ENCODE assay signal across 14 cellular contexts in genomic region chr2:9681427-9681817, GRCh38. TPM values are rescaled to one million over a fixed set of nuclear protein-coding genes. Genes with fewer than 3 reads are reported as not detected.
DNase-seq lines count a peak whose midpoint lies in the region; ATAC-seq and TF ChIP-seq lines count a peak whose summit lies in the region.
"Had no signal": no experiment of that assay in that cellular context is flagged by ENCODE, and none has a peak within 500 bp of the region (broad histone marks: within the 10 kb centered on the region; RNA-seq: fewer than 3 reads in every experiment).

No MANE protein-coding gene starts in this region.

- H3K9me3 Mint-ChIP-seq in CD4-positive, alpha-beta memory T cell, result peaks cover 0 to 2% (median 0%) of the 10 kb centered on the region in 8 donors
- H3K9me3 Mint-ChIP-seq in activated T-helper 1 cell treated with anti-CD3 and anti-CD28 coated beads, Interleukin-12 subunit alpha, Interleukin-12 subunit beta, Interleukin-2, Interleukin-4 antibody, amounts not matched to agents 30 ng/mL and 10 ng/mL and 1 ng/mL, durations not matched to agents 14 hours and 24 hours and 36 hours, result peaks cover 8% of the 10 kb centered on the region
- no peaks in the 10 kb centered on the region for H3K9me3 Mint-ChIP-seq in memory B cell
- H3K9me3 Mint-ChIP-seq: nephron progenitor cell had no signal

- H3K27me3 Mint-ChIP-seq in CD4-positive, alpha-beta memory T cell, result no peaks in the 10 kb centered on the region
- peaks cover 2% of the 10 kb centered on the region for H3K27me3 Mint-ChIP-seq in activated T-helper 1 cell treated with anti-CD3 and anti-CD28 coated beads, Interleukin-12 subunit alpha, Interleukin-12 subunit beta, Interleukin-2, Interleukin-4 antibody, amounts not matched to agents 30 ng/mL and 10 ng/mL and 1 ng/mL, durations not matched to agents 14 hours and 24 hours and 36 hours (ENCODE audit: insufficient read depth)
- H3K27me3 Mint-ChIP-seq in memory B cell, result no peaks in the 10 kb centered on the region

- no peak overlapping the region for H3K4me3 ChIP-seq in CD4-positive, alpha-beta memory T cell (ENCODE audit: low read length in 2 of 2)
- H3K4me3 ChIP-seq in Jurkat, Clone E6-1 (ENCODE audit: low read length), result no peak overlapping the region
- H3K4me3 ChIP-seq in breast epithelium, result no peak overlapping the region
- H3K4me3 ChIP-seq: MG63, smooth muscle cell, thyroid gland had no signal

- H3K4me1 Mint-ChIP-seq in CD4-positive, alpha-beta memory T cell, result peaks cover 11 to 19% (median 16%) of the 10 kb centered on the region in 4 donors
- peaks cover 17% of the 10 kb centered on the region for H3K4me1 Mint-ChIP-seq in activated T-helper 1 cell treated with anti-CD3 and anti-CD28 coated beads, Interleukin-12 subunit alpha, Interleukin-12 subunit beta, Interleukin-2, Interleukin-4 antibody, amounts not matched to agents 30 ng/mL and 10 ng/mL and 1 ng/mL, durations not matched to agents 14 hours and 24 hours and 36 hours (ENCODE audit: low read depth)
- no peaks in the 10 kb centered on the region for H3K4me1 Mint-ChIP-seq in memory B cell

- TF ChIP-seq POLR2A in breast epithelium (IDR thresholded peaks at IDR 0.05), result no peak

- H3K9me3 ChIP-seq in CD4-positive, alpha-beta memory T cell (ENCODE audit: control insufficient read depth in 1 of 2, low read length in 2 of 2), result no peaks in the 10 kb centered on the region
- H3K9me3 ChIP-seq in breast epithelium, result no peaks in the 10 kb centered on the region
- H3K9me3 ChIP-seq: MG63, thyroid gland had no signal

- no peak for TF ChIP-seq CTCF in breast epithelium (IDR thresholded peaks at IDR 0.05)

- peak overlapping the region; percentile 42 to 94 (median 87) for H3K27ac Mint-ChIP-seq in CD4-positive, alpha-beta memory T cell
- peak overlapping the region; percentile 52 for H3K27ac Mint-ChIP-seq in activated T-helper 1 cell treated with anti-CD3 and anti-CD28 coated beads, Interleukin-12 subunit alpha, Interleukin-12 subunit beta, Interleukin-2, Interleukin-4 antibody, amounts not matched to agents 30 ng/mL and 10 ng/mL and 1 ng/mL, durations not matched to agents 14 hours and 24 hours and 36 hours
- no peak overlapping the region for H3K27ac Mint-ChIP-seq in memory B cell
- H3K27ac Mint-ChIP-seq: nephron progenitor cell had no signal

- H3K36me3 ChIP-seq in CD4-positive, alpha-beta memory T cell (ENCODE audit: insufficient read depth, low read length), result no peaks in the 10 kb centered on the region
- H3K36me3 ChIP-seq in breast epithelium, result no peaks in the 10 kb centered on the region
- H3K36me3 ChIP-seq: MG63, thyroid gland had no signal

- no peaks in the 10 kb centered on the region for H3K36me3 Mint-ChIP-seq in CD4-positive, alpha-beta memory T cell
- no peaks in the 10 kb centered on the region for H3K36me3 Mint-ChIP-seq in activated T-helper 1 cell treated with anti-CD3 and anti-CD28 coated beads, Interleukin-12 subunit alpha, Interleukin-12 subunit beta, Interleukin-2, Interleukin-4 antibody, amounts not matched to agents 30 ng/mL and 10 ng/mL and 1 ng/mL, durations not matched to agents 14 hours and 24 hours and 36 hours (ENCODE audit: low read depth)
- H3K36me3 Mint-ChIP-seq in memory B cell, result peaks cover 1% of the 10 kb centered on the region

- H3K4me1 ChIP-seq in CD4-positive, alpha-beta memory T cell (ENCODE audit: insufficient read depth, low read length), result peaks cover 16% of the 10 kb centered on the region
- H3K4me1 ChIP-seq in breast epithelium, result no peaks in the 10 kb centered on the region
- H3K4me1 ChIP-seq: thyroid gland had no signal

- POLR2A ChIA-PET in CD4-positive, alpha-beta memory T cell (lab: Charles Lee; ENCODE audit: partially characterized antibody), result interaction anchor here (0.8 to 2.0 kb wide), 6 partner anchors 22 to 1423 kb away, joined by 3 to 11 read pairs (median 4); partner anchors contain the start of gene YWHAQ

- H3K27me3 ChIP-seq in CD4-positive, alpha-beta memory T cell (ENCODE audit: insufficient read depth, low read length), result no peaks in the 10 kb centered on the region
- H3K27me3 ChIP-seq in breast epithelium, result no peaks in the 10 kb centered on the region
- H3K27me3 ChIP-seq: MG63, thyroid gland had no signal

- peak; percentile 45 for ATAC-seq in memory B cell (ENCODE audit: low read depth)

- intact Hi-C loops in CD4-positive, alpha-beta memory T cell (cut with micrococcal nuclease), result no loop called here
- intact Hi-C loops in activated T-helper 1 cell treated with anti-CD3 and anti-CD28 coated beads, Interleukin-12 subunit alpha, Interleukin-12 subunit beta, Interleukin-2, Interleukin-4 antibody, amounts not matched to agents 30 ng/mL and 10 ng/mL and 1 ng/mL, durations not matched to agents 14 hours and 24 hours and 36 hours (cut with micrococcal nuclease), result loop anchor here (2.0 kb wide), 1 partner anchor 25 kb away; no protein-coding TSS in a partner anchor
- intact Hi-C loops in breast epithelium (cut with DNase I; ENCODE audit: low total_unique reads), result no loop called here

- H3K27ac ChIP-seq in CD4-positive, alpha-beta memory T cell (ENCODE audit: low read depth, low read length), result peak overlapping the region; percentile 44
- H3K27ac ChIP-seq in breast epithelium, result no peak overlapping the region
- H3K27ac ChIP-seq: thyroid gland had no signal

- CTCF ChIA-PET in CD4-positive, alpha-beta memory T cell (lab: Charles Lee; ENCODE audit: partially characterized antibody), result interaction anchor here (0.7 to 1.3 kb wide), 4 partner anchors 9 to 55 kb away, joined by 3 to 4 read pairs (median 4); no protein-coding TSS in a partner anchor

- DNase-seq in CD4-positive, alpha-beta memory T cell, result peak; percentile 61 to 70 (median 66)
- DNase-seq in Jurkat, Clone E6-1 (ENCODE audit: low read depth, low spot score), result peak; percentile 45
- peak; percentile 38 for DNase-seq in activated T-helper 1 cell treated with anti-CD3 and anti-CD28 coated beads, Interleukin-12 subunit alpha, Interleukin-12 subunit beta, Interleukin-2, Interleukin-4 antibody, amounts not matched to agents 30 ng/mL and 10 ng/mL and 1 ng/mL, durations not matched to agents 14 hours and 24 hours and 36 hours (ENCODE audit: low spot score)
- DNase-seq in memory B cell (ENCODE audit: low spot score in 2 of 2), result no peak
- no peak for DNase-seq in HCEC 1CT
- no peak for DNase-seq in retina
- no peak for DNase-seq in breast epithelium (ENCODE audit: low spot score in 2 of 2)
- DNase-seq: DMS 273 treated with DMSO at 0.1 percent for 48 hours, left cardiac atrium, MG63, NCI-H2227 treated with DMSO at 0.1 percent for 48 hours, nephron progenitor cell, thyroid gland had no signal

- peak overlapping the region in 7 of 8 donors; percentile 32 to 76 (median 55) for H3K4me3 Mint-ChIP-seq in CD4-positive, alpha-beta memory T cell
- no peak overlapping the region for H3K4me3 Mint-ChIP-seq in activated T-helper 1 cell treated with anti-CD3 and anti-CD28 coated beads, Interleukin-12 subunit alpha, Interleukin-12 subunit beta, Interleukin-2, Interleukin-4 antibody, amounts not matched to agents 30 ng/mL and 10 ng/mL and 1 ng/mL, durations not matched to agents 14 hours and 24 hours and 36 hours
- H3K4me3 Mint-ChIP-seq in memory B cell, result no peak overlapping the region
- H3K4me3 Mint-ChIP-seq: nephron progenitor cell had no signal

RNA-seq across cellular contexts. Expression of gene YWHAQ, which starts 50.6 kb away (rescaled TPM):
- 100 to 1,000 TPM; 124 TPM for total RNA-seq in CD4-positive, alpha-beta memory T cell
- polyA plus RNA-seq in CD4-positive, alpha-beta memory T cell, result 100 to 1,000 TPM; 315 to 504 TPM
- 558 TPM for polyA plus RNA-seq in Jurkat, Clone E6-1 (2012; ENCODE audit: insufficient read depth, insufficient read length)
- 290 and 311 TPM in 2 replicates for total RNA-seq in activated T-helper 1 cell treated with anti-CD3 and anti-CD28 coated beads, Interleukin-12 subunit alpha, Interleukin-12 subunit beta, Interleukin-2, Interleukin-4 antibody, amounts not matched to agents 30 ng/mL and 10 ng/mL and 1 ng/mL, durations not matched to agents 14 hours and 24 hours and 36 hours
- total RNA-seq in breast epithelium, result 100 to 1,000 TPM; 176 to 226 (median 186) TPM

Comparison
In these comparisons a context has a peak if more than half of its experiments do, and no peak if none do; other contexts are left out.
1. DNase-seq: peak in CD4-positive, alpha-beta memory T cell (5 of 5), Jurkat, Clone E6-1 (single experiment) and activated T-helper 1 cell treated with anti-CD3 and anti-CD28 coated beads, Interleukin-12 subunit alpha, Interleukin-12 subunit beta, Interleukin-2, Interleukin-4 antibody, amounts not matched to agents 30 ng/mL and 10 ng/mL and 1 ng/mL, durations not matched to agents 14 hours and 24 hours and 36 hours (single experiment); none in memory B cell (0 of 2), HCEC 1CT (single experiment), retina (single experiment) and breast epithelium (0 of 2).
2. H3K4me3 Mint-ChIP-seq: peak in CD4-positive, alpha-beta memory T cell (7 of 8); none in activated T-helper 1 cell treated with anti-CD3 and anti-CD28 coated beads, Interleukin-12 subunit alpha, Interleukin-12 subunit beta, Interleukin-2, Interleukin-4 antibody, amounts not matched to agents 30 ng/mL and 10 ng/mL and 1 ng/mL, durations not matched to agents 14 hours and 24 hours and 36 hours (single experiment) and memory B cell (single experiment).